ENCODE assay signal across 13 cellular contexts in the genomic region with DNA sequence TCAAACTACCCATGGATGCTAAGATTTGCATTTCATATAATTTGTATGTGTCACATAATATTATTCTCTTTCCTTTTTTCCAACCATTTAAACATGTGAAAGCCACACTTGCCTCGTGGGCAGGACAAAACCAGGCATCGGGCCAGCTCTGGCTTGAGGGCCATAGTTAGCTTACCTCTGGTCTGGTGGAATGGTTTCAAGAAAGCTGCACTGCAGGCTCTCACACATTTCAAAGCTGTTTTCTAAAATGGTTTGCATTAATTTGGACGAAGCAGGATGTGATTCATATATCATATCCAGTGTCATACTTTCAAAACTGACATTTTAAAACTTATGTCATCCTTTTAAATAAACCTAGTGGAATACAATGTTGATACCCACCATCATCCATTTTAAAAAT.
DNase-seq lines count a peak whose midpoint lies in the region; ATAC-seq and TF ChIP-seq lines count a peak whose summit lies in the region.
"Had no signal": no experiment of that assay in that cellular context is flagged by ENCODE, and none has a peak within 500 bp of the region (broad histone marks: within the 10 kb centered on the region; RNA-seq: fewer than 3 reads in every experiment).

No MANE protein-coding gene starts in this region.

- intact Hi-C loops in activated T-helper 1 cell treated with anti-CD3 and anti-CD28 coated beads, Interleukin-12 subunit alpha, Interleukin-12 subunit beta, Interleukin-2, Interleukin-4 antibody, amounts not matched to agents 30 ng/mL and 10 ng/mL and 1 ng/mL, durations not matched to agents 14 hours and 24 hours and 36 hours (cut with micrococcal nuclease), result loop anchor here (1.0 kb wide), 1 partner anchor 10 kb away; no protein-coding TSS in a partner anchor
- intact Hi-C loops in prostate gland (cut with DNase I) (no loop called here), ascending aorta (cut with DNase I) (no loop called here)

- no peak for TF ChIP-seq POLR2A in prostate gland (IDR thresholded peaks at IDR 0.05)

- no peaks in the 10 kb centered on the region for H3K9me3 ChIP-seq in prostate gland
- no peaks in the 10 kb centered on the region for H3K9me3 ChIP-seq in ascending aorta
- H3K9me3 ChIP-seq: mucosa of descending colon, uterus had no signal

- no peaks in the 10 kb centered on the region for H3K4me1 ChIP-seq in prostate gland (replicated peaks)
- no peaks in the 10 kb centered on the region for H3K4me1 ChIP-seq in ascending aorta
- H3K4me1 ChIP-seq: uterus had no signal

- H3K27ac ChIP-seq in prostate gland, result no peak overlapping the region
- H3K27ac ChIP-seq in ascending aorta, result no peak overlapping the region
- H3K27ac ChIP-seq: C4-2B, uterus had no signal

- peaks cover 38% of the 10 kb centered on the region for H3K36me3 Mint-ChIP-seq in activated T-helper 1 cell treated with anti-CD3 and anti-CD28 coated beads, Interleukin-12 subunit alpha, Interleukin-12 subunit beta, Interleukin-2, Interleukin-4 antibody, amounts not matched to agents 30 ng/mL and 10 ng/mL and 1 ng/mL, durations not matched to agents 14 hours and 24 hours and 36 hours (ENCODE audit: low read depth)

- no peaks in the 10 kb centered on the region for H3K9me3 Mint-ChIP-seq in activated T-helper 1 cell treated with anti-CD3 and anti-CD28 coated beads, Interleukin-12 subunit alpha, Interleukin-12 subunit beta, Interleukin-2, Interleukin-4 antibody, amounts not matched to agents 30 ng/mL and 10 ng/mL and 1 ng/mL, durations not matched to agents 14 hours and 24 hours and 36 hours

- H3K4me3 ChIP-seq in fibroblast of the aortic adventitia (ENCODE audit: low read depth, low read length) (no peak overlapping the region), prostate gland (no peak overlapping the region), ascending aorta (no peak overlapping the region)
- H3K4me3 ChIP-seq: mucosa of descending colon, uterus had no signal

- H3K4me1 Mint-ChIP-seq in activated T-helper 1 cell treated with anti-CD3 and anti-CD28 coated beads, Interleukin-12 subunit alpha, Interleukin-12 subunit beta, Interleukin-2, Interleukin-4 antibody, amounts not matched to agents 30 ng/mL and 10 ng/mL and 1 ng/mL, durations not matched to agents 14 hours and 24 hours and 36 hours (ENCODE audit: low read depth), result peaks cover 74% of the 10 kb centered on the region

- DNase-seq in stimulated activated CD4-positive, alpha-beta T cell treated with anti-CD3 and anti-CD28 coated beads, Interleukin-15, amount 100 ng/mL, for 24 hours, result peak; percentile 51
- DNase-seq in stimulated activated CD4-positive, alpha-beta T cell treated with anti-CD3 and anti-CD28 coated beads, Interleukin-4, amount 100 ng/mL, for 24 hours, result no peak
- no peak for DNase-seq in activated T-helper 1 cell treated with anti-CD3 and anti-CD28 coated beads, Interleukin-12 subunit alpha, Interleukin-12 subunit beta, Interleukin-2, Interleukin-4 antibody, amounts not matched to agents 30 ng/mL and 10 ng/mL and 1 ng/mL, durations not matched to agents 14 hours and 24 hours and 36 hours (ENCODE audit: low spot score)
- DNase-seq in fibroblast of the aortic adventitia (ENCODE audit: low read depth) (peak; percentile 2), prostate gland (ENCODE audit: low spot score) (no peak), ascending aorta (ENCODE audit: low spot score in 2 of 2) (no peak), cerebellar nuclear complex (lab: John Stamatoyannopoulos, UW) (no peak), omental fat pad (ENCODE audit: low spot score) (no peak)
- DNase-seq: mucosa of descending colon, NCI-H1694, uterus had no signal

- peak overlapping the region; percentile 53 for H3K4me3 Mint-ChIP-seq in activated T-helper 1 cell treated with anti-CD3 and anti-CD28 coated beads, Interleukin-12 subunit alpha, Interleukin-12 subunit beta, Interleukin-2, Interleukin-4 antibody, amounts not matched to agents 30 ng/mL and 10 ng/mL and 1 ng/mL, durations not matched to agents 14 hours and 24 hours and 36 hours

- WGBS in prostate gland, result 35% methylated on average over 3 of the region's 3 CpGs

- no peaks in the 10 kb centered on the region for H3K27me3 Mint-ChIP-seq in activated T-helper 1 cell treated with anti-CD3 and anti-CD28 coated beads, Interleukin-12 subunit alpha, Interleukin-12 subunit beta, Interleukin-2, Interleukin-4 antibody, amounts not matched to agents 30 ng/mL and 10 ng/mL and 1 ng/mL, durations not matched to agents 14 hours and 24 hours and 36 hours (ENCODE audit: insufficient read depth)

- no peak for ATAC-seq in omental fat pad (ENCODE audit: low FRiP score)
- ATAC-seq: mucosa of descending colon, sciatic nerve had no signal

- H3K36me3 ChIP-seq in prostate gland, result no peaks in the 10 kb centered on the region
- no peaks in the 10 kb centered on the region for H3K36me3 ChIP-seq in ascending aorta
- H3K36me3 ChIP-seq: uterus had no signal

- no peaks in the 10 kb centered on the region for H3K27me3 ChIP-seq in prostate gland (replicated peaks; ENCODE audit: insufficient read depth)
- H3K27me3 ChIP-seq in ascending aorta, result no peaks in the 10 kb centered on the region
- H3K27me3 ChIP-seq: uterus had no signal

- no peak for TF ChIP-seq CTCF in fibroblast of the aortic adventitia (IDR thresholded peaks at IDR 0.05; ENCODE audit: insufficient read depth, low read length)
- no peak for TF ChIP-seq CTCF in prostate gland (IDR thresholded peaks at IDR 0.05)
- TF ChIP-seq CTCF in ascending aorta (IDR thresholded peaks at IDR 0.05), result no peak
- TF ChIP-seq CTCF in omental fat pad (IDR thresholded peaks at IDR 0.05), result no peak

- peak overlapping the region; percentile 94 for H3K27ac Mint-ChIP-seq in activated T-helper 1 cell treated with anti-CD3 and anti-CD28 coated beads, Interleukin-12 subunit alpha, Interleukin-12 subunit beta, Interleukin-2, Interleukin-4 antibody, amounts not matched to agents 30 ng/mL and 10 ng/mL and 1 ng/mL, durations not matched to agents 14 hours and 24 hours and 36 hours

Comparison
In these comparisons a context has a peak if more than half of its experiments do, and no peak if none do; other contexts are left out.
1. DNase-seq: peak in stimulated activated CD4-positive, alpha-beta T cell treated with anti-CD3 and anti-CD28 coated beads, Interleukin-15, amount 100 ng/mL, for 24 hours (single experiment) and fibroblast of the aortic adventitia (single experiment); none in stimulated activated CD4-positive, alpha-beta T cell treated with anti-CD3 and anti-CD28 coated beads, Interleukin-4, amount 100 ng/mL, for 24 hours (single experiment), activated T-helper 1 cell treated with anti-CD3 and anti-CD28 coated beads, Interleukin-12 subunit alpha, Interleukin-12 subunit beta, Interleukin-2, Interleukin-4 antibody, amounts not matched to agents 30 ng/mL and 10 ng/mL and 1 ng/mL, durations not matched to agents 14 hours and 24 hours and 36 hours (single experiment), prostate gland (single experiment), ascending aorta (0 of 2), cerebellar nuclear complex (0 of 2) and omental fat pad (single experiment).